Comparison of ENCODE assay signal across 22 cellular contexts in genomic region chr1:30126839-30127238, GRCh38.
"Had no signal": no experiment of that assay in that cellular context is flagged by ENCODE, and none has a peak within 500 bp of the region (broad histone marks: within the 10 kb centered on the region; RNA-seq: fewer than 3 reads in every experiment).

No MANE protein-coding gene starts in this region.

- ATAC-seq: activated CD8-positive, alpha-beta T cell treated with anti-CD3 and anti-CD28 coated beads for 36 hours; activated T-cell treated with anti-CD3 and anti-CD28 coated beads, Interleukin-2, amount 50 U/mL, for 72 hours; body of pancreas; naive thymus-derived CD8-positive, alpha-beta T cell; right cardiac atrium had no signal

- FAIRE-seq: endothelial cell of umbilical vein, keratinocyte had no signal

- DNase-seq: activated CD4-positive, alpha-beta T cell treated with anti-CD3 and anti-CD28 coated beads for 48 hours; activated CD8-positive, alpha-beta memory T cell treated with anti-CD3 and anti-CD28 coated beads, Interleukin-2, amount 50 U/mL, for 4 hours; activated CD8-positive, alpha-beta T cell treated with anti-CD3 and anti-CD28 coated beads for 36 hours; activated gamma-delta T cell; activated naive CD8-positive, alpha-beta T cell treated with anti-CD3 and anti-CD28 coated beads for 36 hours; activated T-cell treated with anti-CD3 and anti-CD28 coated beads, Interleukin-2, amount 50 U/mL, for 72 hours; body of pancreas; central memory CD4-positive, alpha-beta T cell; esophagus squamous epithelium; hippocampal formation; left lung; mammary epithelial cell; naive thymus-derived CD8-positive, alpha-beta T cell; right cardiac atrium; stimulated activated CD4-positive, alpha-beta T cell treated with anti-CD3 and anti-CD28 coated beads, Interleukin-4, amount 100 ng/mL, for 24 hours; stimulated activated naive CD4-positive, alpha-beta T cell; tibial artery had no signal

- H3K9me3 ChIP-seq: body of pancreas, esophagus squamous epithelium, left lung, tibial artery, vagina had no signal

- H3K27me3 ChIP-seq: body of pancreas, vagina had no signal

- H3K27ac ChIP-seq: body of pancreas, coronary artery, esophagus squamous epithelium, left lung, skin epidermis, tibial artery, vagina had no signal

- H3K4me3 ChIP-seq: body of pancreas, coronary artery, esophagus squamous epithelium, left lung, skin epidermis, tibial artery, vagina had no signal

- H3K4me1 ChIP-seq: body of pancreas, esophagus squamous epithelium, tibial artery, vagina had no signal

- H3K36me3 ChIP-seq: esophagus squamous epithelium, left lung, tibial artery, vagina had no signal
